In the genomic region with DNA sequence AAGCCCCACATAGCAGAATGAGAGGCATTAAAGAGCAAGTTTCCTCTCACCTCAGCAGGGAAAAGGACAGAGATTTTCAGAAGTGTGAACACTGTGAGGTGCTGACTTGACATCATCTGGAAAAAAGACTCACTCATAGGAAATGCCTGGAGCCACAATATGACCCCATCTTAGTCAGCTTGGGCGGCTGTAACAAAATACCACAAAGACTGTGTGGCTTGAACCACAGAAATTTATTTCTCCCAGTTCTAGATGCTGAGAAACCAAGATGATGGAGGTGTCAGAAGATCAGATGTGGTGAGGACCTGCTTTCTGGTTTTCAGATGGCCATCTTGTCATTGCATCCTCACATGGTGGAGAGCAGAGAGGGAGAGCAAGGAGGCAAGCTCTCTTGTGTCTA, we compare ENCODE assay signal across 13 cellular contexts.
DNase-seq lines count a peak whose midpoint lies in the region; ATAC-seq lines count a peak whose summit lies in the region.
"Had no signal": no experiment of that assay in that cellular context is flagged by ENCODE, and none has a peak within 500 bp of the region (broad histone marks: within the 10 kb centered on the region; RNA-seq: fewer than 3 reads in every experiment).

No MANE protein-coding gene starts in this region.

- no peak for ATAC-seq in GM18858 (IDR thresholded peaks at IDR 0.05; ENCODE audit: unreplicated experiment)
- ATAC-seq: right lobe of liver had no signal

- DNase-seq in Daoy (ENCODE audit: low read depth) (peak; percentile 85), LHCN-M2 (ENCODE audit: low read depth) (peak; percentile 91), amniotic epithelial cell (ENCODE audit: low read depth) (peak; percentile 91), kidney tubule cell (ENCODE audit: low spot score) (peak; percentile 89), HuH-7 (ENCODE audit: low spot score) (no peak), NCI-H524 treated with DMSO at 0.1 percent for 48 hours (lab: John Stamatoyannopoulos, UW) (no peak)
- no peak for DNase-seq in activated naive CD4-positive, alpha-beta T cell (lab: John Stamatoyannopoulos, UW)
- DNase-seq: DMS153, H9, NCI-H1436, OCI-M1, right lobe of liver had no signal

Comparison
In these comparisons a context has a peak if more than half of its experiments do, and no peak if none do; other contexts are left out.
1. DNase-seq: peak in Daoy (single experiment), LHCN-M2 (single experiment), amniotic epithelial cell (single experiment) and kidney tubule cell (single experiment); none in HuH-7 (single experiment), NCI-H524 treated with DMSO at 0.1 percent for 48 hours (single experiment) and activated naive CD4-positive, alpha-beta T cell (0 of 4).